In genomic region chr5:10278658-10279279, GRCh38 we compare ENCODE assay signal across 17 cellular contexts.
"Had no signal": no experiment of that assay in that cellular context is flagged by ENCODE, and none has a peak within 500 bp of the region (broad histone marks: within the 10 kb centered on the region; RNA-seq: fewer than 3 reads in every experiment).

No MANE protein-coding gene starts in this region.

- H3K9me3 Mint-ChIP-seq: natural killer cell treated with Interleukin-12 subunit alpha and Interleukin-12 subunit beta and Interleukin-15 and Interleukin-18, amount 100 ng/mL, for 72 hours; stimulated activated naive B cell treated with anti-CD40 and anti-IgM and Interleukin-4, amounts not matched to agents 10 μg/mL and 1 μg/mL and 100 μg/mL, for 72 hours had no signal

- H3K27ac Mint-ChIP-seq: natural killer cell treated with Interleukin-12 subunit alpha and Interleukin-12 subunit beta and Interleukin-15 and Interleukin-18, amount 100 ng/mL, for 72 hours; stimulated activated naive B cell treated with anti-CD40 and anti-IgM and Interleukin-4, amounts not matched to agents 10 μg/mL and 1 μg/mL and 100 μg/mL, for 72 hours; stimulated activated naive CD8-positive, alpha-beta T cell treated with anti-CD3 and anti-CD28 coated beads, Interleukin-15, amount 100 ng/mL, for 72 hours had no signal

- H3K4me3 Mint-ChIP-seq: natural killer cell treated with Interleukin-12 subunit alpha and Interleukin-12 subunit beta and Interleukin-15 and Interleukin-18, amount 100 ng/mL, for 72 hours; stimulated activated naive B cell treated with anti-CD40 and anti-IgM and Interleukin-4, amounts not matched to agents 10 μg/mL and 1 μg/mL and 100 μg/mL, for 72 hours; stimulated activated naive CD8-positive, alpha-beta T cell treated with anti-CD3 and anti-CD28 coated beads, Interleukin-15, amount 100 ng/mL, for 72 hours had no signal

- ATAC-seq: left lung; lower lobe of right lung; psoas muscle; stimulated activated naive B cell treated with anti-CD40 and anti-IgM and Interleukin-4, amounts not matched to agents 10 μg/mL and 1 μg/mL and 100 μg/mL, for 72 hours; stimulated activated naive CD8-positive, alpha-beta T cell treated with anti-CD3 and anti-CD28 coated beads, Interleukin-15, amount 100 ng/mL, for 72 hours had no signal

- DNase-seq: cortex of kidney; dorsolateral prefrontal cortex; effector CD8-positive, alpha-beta T cell; islet precursor cell; left lung; lower lobe of right lung; mesenchymal stem cell; midbrain; psoas muscle; retina; sigmoid colon; stimulated activated CD4-positive, alpha-beta T cell treated with anti-CD3 and anti-CD28 coated beads, Interleukin-2, amount 100 ng/mL, for 24 hours; stimulated activated CD4-positive, alpha-beta T cell treated with anti-CD3 and anti-CD28 coated beads, Interleukin-4, amount 100 ng/mL, for 4 hours; stimulated activated naive B cell treated with anti-CD40 and anti-IgM and Interleukin-4, amounts not matched to agents 10 μg/mL and 1 μg/mL and 100 μg/mL, for 72 hours; stimulated activated naive CD8-positive, alpha-beta T cell treated with anti-CD3 and anti-CD28 coated beads, Interleukin-15, amount 100 ng/mL, for 72 hours; transverse colon had no signal

- H3K36me3 Mint-ChIP-seq: natural killer cell treated with Interleukin-12 subunit alpha and Interleukin-12 subunit beta and Interleukin-15 and Interleukin-18, amount 100 ng/mL, for 72 hours; stimulated activated naive B cell treated with anti-CD40 and anti-IgM and Interleukin-4, amounts not matched to agents 10 μg/mL and 1 μg/mL and 100 μg/mL, for 72 hours had no signal
